In genomic region chr11:19793356-19793755, GRCh38 we compare ENCODE assay signal across 16 cellular contexts.
"Had no signal": no experiment of that assay in that cellular context is flagged by ENCODE, and none has a peak within 500 bp of the region (broad histone marks: within the 10 kb centered on the region; RNA-seq: fewer than 3 reads in every experiment).

No MANE protein-coding gene starts in this region.

- ATAC-seq: activated naive CD4-positive, alpha-beta T cell treated with anti-CD3 and anti-CD28 coated beads, Interleukin-2, amount 50 U/mL, for 72 hours; stimulated activated naive CD8-positive, alpha-beta T cell treated with anti-CD3 and anti-CD28 coated beads, Interleukin-15, Interleukin-2, amounts not matched to agents 100 U/mL and 50 U/mL, for 24 hours; T-helper 17 cell had no signal

- FAIRE-seq: kidney, TTC549, urothelium cell line had no signal

- DNase-seq: activated CD4-positive, alpha-beta T cell treated with anti-CD3 and anti-CD28 coated beads, Interleukin-2, amount 50 U/mL, for 4 hours; activated CD4-positive, CD25-positive, alpha-beta regulatory T cell treated with anti-CD3 and anti-CD28 coated beads, Interleukin-2, amount 50 U/mL, for 72 hours; activated effector memory CD4-positive, alpha-beta T cell treated with anti-CD3 and anti-CD28 coated beads, Interleukin-2, amount 50 U/mL, for 16 hours; activated T-cell treated with anti-CD3 and anti-CD28 coated beads, Interleukin-2, amount 50 U/mL, for 1 hour; amniotic stem cell; erythroblast; kidney; mammary epithelial cell; nephron progenitor cell; stimulated activated CD4-positive, alpha-beta T cell treated with anti-CD3 and anti-CD28 coated beads, Interleukin-4, amount 100 ng/mL, for 1 hour; stimulated activated CD8-positive, alpha-beta memory T cell treated with anti-CD3 and anti-CD28 coated beads, Interleukin-4, amount 100 ng/mL, for 48 hours; stimulated activated naive CD8-positive, alpha-beta T cell treated with anti-CD3 and anti-CD28 coated beads, Interleukin-15, Interleukin-2, amounts not matched to agents 100 U/mL and 50 U/mL, for 24 hours; T-helper 17 cell had no signal
